Comparison of ENCODE assay signal across 1 cellular context in genomic region chr12:63980211-63980610, GRCh38.
TF ChIP-seq lines count a peak whose summit lies in the region.

No MANE protein-coding gene starts in this region.

TF ChIP-seq in GM23338, 12 proteins besides CTCF, POLR2A, EP300 and RAD21 (continued from another document):
- TF ChIP-seq EZH2phosphoT487 (IDR thresholded peaks at IDR 0.05; ENCODE audit: unreplicated experiment) (no peak), POLR2AphosphoS5 (IDR thresholded peaks at IDR 0.05; ENCODE audit: low read depth) (no peak), NANOG (IDR thresholded peaks at IDR 0.05; ENCODE audit: borderline replicate concordance) (no peak), ETS1 (IDR thresholded peaks at IDR 0.05) (no peak), JUNB (IDR thresholded peaks at IDR 0.05; ENCODE audit: unreplicated experiment) (no peak)
